ENCODE assay signal across 18 cellular contexts in the genomic region with DNA sequence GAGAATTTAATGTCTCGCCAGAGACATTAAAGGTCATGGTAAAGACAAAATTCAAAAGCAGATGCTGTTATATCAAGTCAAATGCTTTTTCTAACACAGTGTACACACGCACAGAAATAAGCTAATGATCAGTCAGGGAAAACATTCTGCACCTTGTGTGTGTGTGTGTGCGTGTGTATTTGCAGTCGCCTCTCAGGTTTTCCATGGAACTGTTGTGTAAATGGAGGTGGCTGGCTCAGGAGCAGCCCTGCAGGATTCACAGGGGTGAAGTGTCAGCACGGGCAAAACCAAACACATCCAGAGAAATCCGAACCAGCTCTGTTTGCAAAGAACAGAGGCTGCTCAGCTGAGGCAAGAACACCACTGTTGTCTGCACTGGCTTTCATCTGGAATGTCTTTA.
"Had no signal": no experiment of that assay in that cellular context is flagged by ENCODE, and none has a peak within 500 bp of the region (broad histone marks: within the 10 kb centered on the region; RNA-seq: fewer than 3 reads in every experiment).

No MANE protein-coding gene starts in this region.

- H3K27ac ChIP-seq: ascending aorta, breast epithelium, coronary artery, lower lobe of right lung, spleen, upper lobe of right lung had no signal

- DNase-seq: activated CD4-positive, alpha-beta T cell treated with anti-CD3 and anti-CD28 coated beads, Interleukin-2, amount 50 U/mL, for 4 hours; activated CD4-positive, CD25-positive, alpha-beta regulatory T cell treated with anti-CD3 and anti-CD28 coated beads, Interleukin-2, amount 50 U/mL, for 72 hours; activated effector memory CD4-positive, alpha-beta T cell treated with anti-CD3 and anti-CD28 coated beads, Interleukin-2, amount 50 U/mL, for 16 hours; activated naive CD4-positive, alpha-beta T cell treated with anti-CD3 and anti-CD28 coated beads, Interleukin-2, amount 50 U/mL, for 16 hours; activated T-cell treated with anti-CD3 and anti-CD28 coated beads, Interleukin-2, amount 50 U/mL, for 72 hours; erythroblast; foreskin melanocyte; glutamatergic neuron; hypothalamus; lower lobe of right lung; nucleus accumbens; stimulated activated naive B cell treated with anti-CD40 and anti-IgM and Interleukin-4, amounts not matched to agents 10 μg/mL and 1 μg/mL and 100 μg/mL, for 72 hours had no signal

- H3K4me1 ChIP-seq: ascending aorta, breast epithelium had no signal

- H3K27me3 ChIP-seq: ascending aorta, breast epithelium, spleen, upper lobe of right lung had no signal

- H3K4me1 Mint-ChIP-seq: nephron had no signal

- H3K27ac Mint-ChIP-seq: activated T-cell treated with anti-CD3 and anti-CD28 coated beads, Interleukin-2, amount 50 U/mL, for 72 hours; nephron; stimulated activated naive B cell treated with anti-CD40 and anti-IgM and Interleukin-4, amounts not matched to agents 10 μg/mL and 1 μg/mL and 100 μg/mL, for 72 hours had no signal

- H3K36me3 Mint-ChIP-seq: stimulated activated naive B cell treated with anti-CD40 and anti-IgM and Interleukin-4, amounts not matched to agents 10 μg/mL and 1 μg/mL and 100 μg/mL, for 72 hours had no signal

- H3K9me3 ChIP-seq: ascending aorta, lower lobe of right lung, upper lobe of right lung had no signal

- H3K9me3 Mint-ChIP-seq: activated T-cell treated with anti-CD3 and anti-CD28 coated beads, Interleukin-2, amount 50 U/mL, for 72 hours; stimulated activated naive B cell treated with anti-CD40 and anti-IgM and Interleukin-4, amounts not matched to agents 10 μg/mL and 1 μg/mL and 100 μg/mL, for 72 hours had no signal

- H3K4me3 Mint-ChIP-seq: activated T-cell treated with anti-CD3 and anti-CD28 coated beads, Interleukin-2, amount 50 U/mL, for 72 hours; nephron; stimulated activated naive B cell treated with anti-CD40 and anti-IgM and Interleukin-4, amounts not matched to agents 10 μg/mL and 1 μg/mL and 100 μg/mL, for 72 hours had no signal

- H3K36me3 ChIP-seq: ascending aorta, breast epithelium, lower lobe of right lung, spleen, upper lobe of right lung had no signal

- H3K4me3 ChIP-seq: ascending aorta, breast epithelium, coronary artery, lower lobe of right lung, spleen, upper lobe of right lung had no signal
